29 cellular contexts compared by ENCODE assay signal in genomic region chr10:15116225-15116624, GRCh38. TPM values are rescaled to one million over a fixed set of nuclear protein-coding genes. Genes with fewer than 3 reads are reported as not detected.
"Had no signal": no experiment of that assay in that cellular context is flagged by ENCODE, and none has a peak within 500 bp of the region (broad histone marks: within the 10 kb centered on the region; RNA-seq: fewer than 3 reads in every experiment).

No MANE protein-coding gene starts in this region.

- FAIRE-seq: colon, endometrium, endothelial cell of umbilical vein, frontal cortex had no signal

- ATAC-seq: effector memory CD8-positive, alpha-beta T cell; esophagus mucosa; foreskin keratinocyte; gastrocnemius medialis; gastroesophageal sphincter; heart left ventricle; heart right ventricle had no signal

- H3K4me2 ChIP-seq: hepatocyte had no signal

- H3K9me3 ChIP-seq: colonic mucosa, esophagus muscularis mucosa, esophagus squamous epithelium, gastrocnemius medialis, gastroesophageal sphincter had no signal

- DNase-seq: colonic mucosa; cortex of kidney; dermis blood vessel endothelial cell; dorsolateral prefrontal cortex; effector CD4-positive, alpha-beta T cell; effector CD8-positive, alpha-beta T cell; effector memory CD4-positive, alpha-beta T cell; effector memory CD8-positive, alpha-beta T cell; endodermal cell; erythroblast; esophagus squamous epithelium; foreskin fibroblast; foreskin keratinocyte; foreskin melanocyte; gastrocnemius medialis; glutamatergic neuron; head of caudate nucleus; heart left ventricle; heart right ventricle had no signal

- H3K79me2 ChIP-seq: hepatocyte had no signal

- H3K4me3 ChIP-seq: colonic mucosa, coronary artery, dorsolateral prefrontal cortex, esophagus muscularis mucosa, esophagus squamous epithelium, gastrocnemius medialis, gastroesophageal sphincter, heart left ventricle, heart right ventricle, hepatocyte had no signal

- H3K27ac ChIP-seq: colonic mucosa, coronary artery, dorsolateral prefrontal cortex, epithelial cell of prostate, esophagus muscularis mucosa, esophagus squamous epithelium, foreskin keratinocyte, gastrocnemius medialis, gastroesophageal sphincter, heart left ventricle, heart right ventricle, hepatocyte had no signal

- H3K4me1 ChIP-seq: colonic mucosa, esophagus muscularis mucosa, esophagus squamous epithelium, gastrocnemius medialis, gastroesophageal sphincter, heart left ventricle, heart right ventricle had no signal

- H3K36me3 ChIP-seq: colonic mucosa had no signal

- H2AFZ ChIP-seq: hepatocyte had no signal

- H3K27me3 ChIP-seq: colonic mucosa, dorsolateral prefrontal cortex, esophagus muscularis mucosa, esophagus squamous epithelium, foreskin keratinocyte, gastrocnemius medialis, gastroesophageal sphincter, heart left ventricle, heart right ventricle, hepatocyte had no signal

RNA-seq across cellular contexts. Expression of gene ACBD7, which starts 27.6 kb away (rescaled TPM):
- total RNA-seq: gastrocnemius medialis, gastroesophageal sphincter had no signal
- polyA plus RNA-seq: foreskin keratinocyte had no signal
